ENCODE assay signal across 8 cellular contexts in the genomic region with DNA sequence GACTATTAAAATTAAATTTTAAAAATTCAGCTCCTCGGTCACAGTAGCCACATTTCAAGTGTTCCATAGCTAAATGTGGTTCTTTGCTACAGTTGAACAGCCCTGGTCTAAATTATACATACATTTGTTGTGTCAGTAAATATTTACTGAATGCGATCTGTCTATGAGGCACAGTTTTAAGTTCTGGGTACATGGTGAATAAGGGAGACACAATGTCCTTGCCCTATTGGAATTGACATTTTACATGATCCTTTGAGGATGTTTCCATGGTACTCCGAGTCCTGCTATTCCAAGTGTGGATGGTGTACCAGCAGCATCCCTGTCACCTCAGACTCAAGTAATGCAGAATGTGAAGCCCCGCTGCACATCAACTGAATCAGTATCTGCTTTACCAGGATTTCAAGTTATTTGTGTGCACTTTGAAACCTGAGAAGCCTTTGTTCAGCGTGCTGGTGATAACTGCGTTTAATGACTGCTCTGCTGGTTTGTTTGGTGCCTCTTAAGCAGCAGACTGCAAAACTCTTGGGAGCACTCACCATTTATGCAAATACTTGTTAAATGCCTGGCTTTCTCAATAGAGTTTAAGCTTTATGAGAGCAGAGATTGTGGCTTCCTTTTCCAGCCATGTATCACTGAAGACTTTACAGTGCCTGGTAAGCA. TPM values are rescaled to one million over a fixed set of nuclear protein-coding genes. Genes with fewer than 3 reads are reported as not detected.
DNase-seq lines count a peak whose midpoint lies in the region; ATAC-seq and TF ChIP-seq lines count a peak whose summit lies in the region.

No MANE protein-coding gene starts in this region.

- H3K4me2 ChIP-seq in Karpas-422 (ENCODE audit: low read depth, low read length, poor library complexity, severe bottlenecking), result peak overlapping the region; percentile 99

- H3K9me2 ChIP-seq in Karpas-422 (replicated peaks; ENCODE audit: insufficient read depth, low read length), result no peaks in the 10 kb centered on the region

- H3K79me2 ChIP-seq in Karpas-422 (ENCODE audit: low read length), result peaks cover 63% of the 10 kb centered on the region

- peak overlapping the region; percentile 94 for H3K9ac ChIP-seq in Karpas-422 (ENCODE audit: low read length)

- no peaks in the 10 kb centered on the region for H3K36me3 Mint-ChIP-seq in activated T-helper 17 cell treated with anti-CD3 and anti-CD28 coated beads, Interleukin-2, amount 50 U/mL, for 72 hours (ENCODE audit: low read depth)

- no peak for TF ChIP-seq CTCF in left lung (IDR thresholded peaks at IDR 0.05)

- no peaks in the 10 kb centered on the region for H3K27me3 ChIP-seq in Karpas-422 (ENCODE audit: low read length)
- no peaks in the 10 kb centered on the region for H3K27me3 ChIP-seq in left lung

- H3K9me3 Mint-ChIP-seq in activated T-helper 17 cell treated with anti-CD3 and anti-CD28 coated beads, Interleukin-2, amount 50 U/mL, for 72 hours, result no peaks in the 10 kb centered on the region

- ATAC-seq in activated T-helper 17 cell treated with anti-CD3 and anti-CD28 coated beads, Interleukin-2, amount 50 U/mL, for 72 hours (replicated peaks), result no peak
- ATAC-seq in left lung (peak; percentile 53), HG02588 (IDR thresholded peaks at IDR 0.05; ENCODE audit: unreplicated experiment) (no peak), HG02884 (IDR thresholded peaks at IDR 0.05; ENCODE audit: unreplicated experiment) (no peak)

- H3K36me3 ChIP-seq in Karpas-422 (ENCODE audit: insufficient read depth, low read length), result peaks cover 32% of the 10 kb centered on the region
- H3K36me3 ChIP-seq in left lung, result no peaks in the 10 kb centered on the region

- H3K9me3 ChIP-seq in Karpas-422 (ENCODE audit: low read length), result no peaks in the 10 kb centered on the region; the same call in 1 of the 2 replicates
- H3K9me3 ChIP-seq in left lung, result peaks cover 0 to 4% of the 10 kb centered on the region in 2 donors

- H3K4me3 Mint-ChIP-seq in activated T-helper 17 cell treated with anti-CD3 and anti-CD28 coated beads, Interleukin-2, amount 50 U/mL, for 72 hours, result peak overlapping the region; percentile 70

- no peak overlapping the region for H2AFZ ChIP-seq in Karpas-422 (ENCODE audit: low read length)

- peaks cover 22% of the 10 kb centered on the region for H3K4me1 Mint-ChIP-seq in activated T-helper 17 cell treated with anti-CD3 and anti-CD28 coated beads, Interleukin-2, amount 50 U/mL, for 72 hours

- intact Hi-C loops in left lung (cut with DNase I), result no loop called here

- H3K4me1 ChIP-seq in Karpas-422 (ENCODE audit: low read length) (peaks cover 54% of the 10 kb centered on the region), left lung (peaks cover 9 to 28% of the 10 kb centered on the region in 2 donors)

- DNase-seq in COLO668 (lab: John Stamatoyannopoulos, UW; ENCODE audit: unreplicated experiment) (peak; percentile 63), Karpas-422 (peak; percentile 94), left lung (no peak), middle frontal gyrus (ENCODE audit: extremely low spot score, low spot score) (no peak)
- DNase-seq in stimulated activated CD4-positive, alpha-beta T cell treated with anti-CD3 and anti-CD28 coated beads, Interleukin-4, amount 100 ng/mL, for 1 hour, result no peak

- H3K4me3 ChIP-seq in Karpas-422 (ENCODE audit: low read length) (peak overlapping the region; percentile 98), left lung (peak overlapping the region; percentile 46 to 70)

- H3K27ac ChIP-seq in Karpas-422 (ENCODE audit: low read length) (peak overlapping the region; percentile 93), left lung (peak overlapping the region in 1 of 2 donors; percentile 5)

- H4K20me1 ChIP-seq in Karpas-422 (ENCODE audit: insufficient read depth, low read depth, low read length), result peaks cover 20% of the 10 kb centered on the region; the same call in 1 of the 2 replicates

- H3K27me3 Mint-ChIP-seq in activated T-helper 17 cell treated with anti-CD3 and anti-CD28 coated beads, Interleukin-2, amount 50 U/mL, for 72 hours, result peaks cover 3% of the 10 kb centered on the region

- H3K27ac Mint-ChIP-seq in activated T-helper 17 cell treated with anti-CD3 and anti-CD28 coated beads, Interleukin-2, amount 50 U/mL, for 72 hours, result no peak overlapping the region

RNA-seq across cellular contexts. Expression of gene GALNT1, which starts 1.5 kb away (rescaled TPM):
- total RNA-seq in Karpas-422 (2014; rRNA removed; shearing (Covaris generic); ENCODE audit: low replicate concordance), result 172 and 259 TPM in 2 replicates
- total RNA-seq in activated T-helper 17 cell treated with anti-CD3 and anti-CD28 coated beads, Interleukin-2, amount 50 U/mL, for 72 hours, result 10 to 100 TPM; 27.9 to 69.3 TPM
- total RNA-seq in left lung, result 100 to 1,000 TPM in 1 of 2 donors, 10 to 100 TPM in 1; 82.5 to 109 TPM

Comparison
In these comparisons a context has a peak if more than half of its experiments do, and no peak if none do; other contexts are left out.
1. DNase-seq: peak in COLO668 (single experiment) and Karpas-422 (single experiment); none in left lung (0 of 2), middle frontal gyrus (single experiment) and stimulated activated CD4-positive, alpha-beta T cell treated with anti-CD3 and anti-CD28 coated beads, Interleukin-4, amount 100 ng/mL, for 1 hour (single experiment).